In the genomic region with DNA sequence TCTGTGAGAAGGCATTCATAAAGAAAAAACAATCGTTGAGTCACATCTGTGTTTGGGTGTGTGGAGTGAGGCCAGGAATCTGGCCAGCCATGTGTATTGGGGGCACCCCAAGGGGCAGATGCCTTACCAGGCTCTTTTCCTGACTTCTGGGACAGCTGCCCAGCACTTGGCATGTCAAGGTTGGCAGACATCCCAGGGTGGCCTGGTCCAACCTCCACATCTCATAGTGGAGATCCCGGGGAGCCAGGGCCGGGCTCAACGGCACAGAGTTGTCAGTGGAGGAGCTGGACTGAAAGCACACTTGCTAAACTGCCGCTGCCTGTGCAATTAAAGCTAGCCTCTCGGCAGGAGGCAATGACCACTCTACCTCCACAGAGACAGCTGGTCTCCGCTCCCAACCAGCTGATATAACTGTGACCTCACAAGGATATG, we compare ENCODE assay signal across 9 cellular contexts.
DNase-seq lines count a peak whose midpoint lies in the region; ATAC-seq and TF ChIP-seq lines count a peak whose summit lies in the region.
"Had no signal": no experiment of that assay in that cellular context is flagged by ENCODE, and none has a peak within 500 bp of the region (broad histone marks: within the 10 kb centered on the region; RNA-seq: fewer than 3 reads in every experiment).

No MANE protein-coding gene starts in this region.

- 25 to 40% methylated on average over 1 of the region's 7 CpGs for WGBS in gastroesophageal sphincter (ENCODE audit: low coverage in 1 of 2), 2 donors

- no peak for TF ChIP-seq CTCF in HEK293 (tag by site-specific recombination; IDR thresholded peaks at IDR 0.05)
- no peak for TF ChIP-seq CTCF in gastroesophageal sphincter (IDR thresholded peaks at IDR 0.05)

- H3K9me3 ChIP-seq in HEK293 (ENCODE audit: control insufficient read depth, insufficient read depth, low read depth, low read length), result no peaks in the 10 kb centered on the region
- no peaks in the 10 kb centered on the region for H3K9me3 ChIP-seq in SK-N-MC (ENCODE audit: low read depth, low read length)
- no peaks in the 10 kb centered on the region for H3K9me3 ChIP-seq in gastroesophageal sphincter

- no peaks in the 10 kb centered on the region for H3K36me3 ChIP-seq in HEK293 (ENCODE audit: control insufficient read depth in 2 of 2, insufficient read depth in 1 of 2, low read length in 2 of 2)
- no peaks in the 10 kb centered on the region for H3K36me3 ChIP-seq in SK-N-MC (ENCODE audit: insufficient read depth, low read length)
- H3K36me3 ChIP-seq in gastroesophageal sphincter, result no peaks in the 10 kb centered on the region

- no peaks in the 10 kb centered on the region for H3K27me3 ChIP-seq in gastroesophageal sphincter

- peak; percentile 81 for ATAC-seq in gastroesophageal sphincter

- H3K27ac ChIP-seq in HEK293 (ENCODE audit: extremely low read depth, low read depth, low read length) (no peak overlapping the region), SK-N-MC (peak overlapping the region; percentile 93), gastroesophageal sphincter (peak overlapping the region in 3 of 4 donors; percentile 44 to 61 (median 58))

- no peak for TF ChIP-seq POLR2A in gastroesophageal sphincter (IDR thresholded peaks at IDR 0.05)

- CTCF ChIA-PET in HEK293 (lab: Yijun Ruan, JAX), result interaction anchor here (0.7 to 1.5 kb wide), 2 partner anchors 9 to 157 kb away, joined by 3 to 8 read pairs; no protein-coding TSS in a partner anchor

- intact Hi-C loops in posterior cingulate gyrus (cut with DNase I), result no loop called here

- H3K4me3 ChIP-seq in HEK293 (ENCODE audit: low read depth, low read length), result no peak overlapping the region
- H3K4me3 ChIP-seq in SK-N-MC, result peak overlapping the region; percentile 62
- no peak overlapping the region for H3K4me3 ChIP-seq in gastroesophageal sphincter

- no peak for DNase-seq in SK-N-MC (ENCODE audit: low read depth, low spot score)
- DNase-seq in posterior cingulate gyrus, result peak; percentile 43 to 93 (median 62)
- no peak for DNase-seq in OCI-M2 (lab: John Stamatoyannopoulos, UW; ENCODE audit: unreplicated experiment)
- DNase-seq in activated T-cell treated with anti-CD3 and anti-CD28 coated beads, Interleukin-2, amount 50 U/mL, for 1 hour, result no peak
- DNase-seq in Kasumi-1 (lab: John Stamatoyannopoulos, UW), result no peak
- DNase-seq in GDM1 (lab: John Stamatoyannopoulos, UW), result no peak
- DNase-seq: activated naive CD8-positive, alpha-beta T cell treated with anti-CD3 and anti-CD28 coated beads, Interleukin-2, amount 10 ng/mL, durations not matched to agents 7 days and 5 days had no signal

- peaks cover 3% of the 10 kb centered on the region; the same call in 1 of the 2 replicates for H3K4me1 ChIP-seq in HEK293 (ENCODE audit: control insufficient read depth, insufficient read depth, low read length)
- peaks cover 0 to 24% (median 6%) of the 10 kb centered on the region in 3 donors for H3K4me1 ChIP-seq in gastroesophageal sphincter

- H3K9ac ChIP-seq in SK-N-MC (ENCODE audit: insufficient read length), result peak overlapping the region; percentile 36

- no peak for TF ChIP-seq EP300 in gastroesophageal sphincter (IDR thresholded peaks at IDR 0.05)

- POLR2A ChIA-PET in HEK293 (lab: Yijun Ruan, JAX), result no interaction called here

TF ChIP-seq in HEK293, 187 proteins besides CTCF, POLR2A, EP300 and RAD21:
- TF ChIP-seq ZNF223 (tag by site-specific recombination; IDR thresholded peaks at IDR 0.05) (no peak), GLIS1 (tag by site-specific recombination; IDR thresholded peaks at IDR 0.05) (peak; percentile 57), PRDM10 (tag by site-specific recombination; IDR thresholded peaks at IDR 0.05) (no peak)

Comparison
In these comparisons a context has a peak if more than half of its experiments do, and no peak if none do; other contexts are left out.
1. DNase-seq: peak in posterior cingulate gyrus (10 of 10); none in SK-N-MC (single experiment), OCI-M2 (single experiment), activated T-cell treated with anti-CD3 and anti-CD28 coated beads, Interleukin-2, amount 50 U/mL, for 1 hour (single experiment), Kasumi-1 (0 of 2) and GDM1 (single experiment).